In genomic region chr10:22625511-22626288, GRCh38 we compare ENCODE assay signal across 12 cellular contexts.
DNase-seq lines count a peak whose midpoint lies in the region; ATAC-seq and TF ChIP-seq lines count a peak whose summit lies in the region.
"Had no signal": no experiment of that assay in that cellular context is flagged by ENCODE, and none has a peak within 500 bp of the region (broad histone marks: within the 10 kb centered on the region; RNA-seq: fewer than 3 reads in every experiment).

No MANE protein-coding gene starts in this region.

- H3K27me3 Mint-ChIP-seq in CD4-positive, CD25-positive, alpha-beta regulatory T cell: no peaks in the 10 kb centered on the region
- H3K27me3 Mint-ChIP-seq in GM23338 (ENCODE audit: insufficient read depth, low read depth, poor library complexity) (no peaks in the 10 kb centered on the region), mesothelial cell of epicardium (ENCODE audit: low read depth) (no peaks in the 10 kb centered on the region)
- H3K27me3 Mint-ChIP-seq in activated naive CD8-positive, alpha-beta T cell treated with anti-CD3 and anti-CD28 coated beads, Interleukin-2, amount 10 ng/mL, durations not matched to agents 7 days and 5 days: no peaks in the 10 kb centered on the region

- no peaks in the 10 kb centered on the region for H4K20me1 ChIP-seq in GM23338 (replicated peaks; ENCODE audit: insufficient read depth)

- H3K9me2 ChIP-seq in GM23338 (ENCODE audit: insufficient read depth): no peaks in the 10 kb centered on the region

- no peak for ATAC-seq in CD4-positive, CD25-positive, alpha-beta regulatory T cell (ENCODE audit: low read depth in 2 of 2)
- ATAC-seq in GM23338 (peak; percentile 58), GM18498 (IDR thresholded peaks at IDR 0.05; ENCODE audit: unreplicated experiment) (no peak)
- no peak for ATAC-seq in activated naive CD8-positive, alpha-beta T cell treated with anti-CD3 and anti-CD28 coated beads, Interleukin-2, amount 10 ng/mL, durations not matched to agents 7 days and 5 days (ENCODE audit: low read depth)
- ATAC-seq: esophagus mucosa had no signal

- peak overlapping the region; percentile 88 to 98 (median 89) for H3K27ac Mint-ChIP-seq in CD4-positive, CD25-positive, alpha-beta regulatory T cell
- H3K27ac Mint-ChIP-seq in GM23338 (peak overlapping the region; percentile 85), mesothelial cell of epicardium (peak overlapping the region; percentile 94)
- peak overlapping the region; percentile 76 for H3K27ac Mint-ChIP-seq in activated naive CD8-positive, alpha-beta T cell treated with anti-CD3 and anti-CD28 coated beads, Interleukin-2, amount 10 ng/mL, durations not matched to agents 7 days and 5 days

- H3K9me3 Mint-ChIP-seq in CD4-positive, CD25-positive, alpha-beta regulatory T cell: no peaks in the 10 kb centered on the region
- H3K9me3 Mint-ChIP-seq in GM23338: no peaks in the 10 kb centered on the region
- H3K9me3 Mint-ChIP-seq in activated naive CD8-positive, alpha-beta T cell treated with anti-CD3 and anti-CD28 coated beads, Interleukin-2, amount 10 ng/mL, durations not matched to agents 7 days and 5 days: no peaks in the 10 kb centered on the region
- H3K9me3 Mint-ChIP-seq in mesothelial cell of epicardium: no peaks in the 10 kb centered on the region

- H3K27ac ChIP-seq in CD4-positive, CD25-positive, alpha-beta regulatory T cell (ENCODE audit: insufficient read depth, low read length, poor library complexity, severe bottlenecking): peak overlapping the region; percentile 94
- peak overlapping the region; percentile 46; the same call in 1 of the 2 replicates for H3K27ac ChIP-seq in GM23338 (ENCODE audit: low read depth)

- no peaks in the 10 kb centered on the region for H3K9me3 ChIP-seq in CD4-positive, CD25-positive, alpha-beta regulatory T cell (ENCODE audit: control insufficient read depth in 2 of 2, low read length in 2 of 2)
- H3K9me3 ChIP-seq: MG63 had no signal

- H3K4me1 Mint-ChIP-seq in CD4-positive, CD25-positive, alpha-beta regulatory T cell: peaks cover 60 to 96% (median 87%) of the 10 kb centered on the region in 4 donors
- peaks cover 78% of the 10 kb centered on the region for H3K4me1 Mint-ChIP-seq in GM23338
- H3K4me1 Mint-ChIP-seq in activated naive CD8-positive, alpha-beta T cell treated with anti-CD3 and anti-CD28 coated beads, Interleukin-2, amount 10 ng/mL, durations not matched to agents 7 days and 5 days: peaks cover 74% of the 10 kb centered on the region
- H3K4me1 Mint-ChIP-seq in mesothelial cell of epicardium: peaks cover 86% of the 10 kb centered on the region

- H3F3A ChIP-seq in GM23338 (replicated peaks; ENCODE audit: low read depth): no peaks in the 10 kb centered on the region

- H3K4me3 ChIP-seq in CD4-positive, CD25-positive, alpha-beta regulatory T cell (ENCODE audit: low read depth, low read length): peak overlapping the region; percentile 51
- H3K4me3 ChIP-seq in GM23338: no peak overlapping the region
- H3K4me3 ChIP-seq: MG63 had no signal

- no peak for TF ChIP-seq CTCF in GM23338 (conservative IDR thresholded peaks at IDR 0.05; ENCODE audit: low read depth in 2 of 2)
- no peak for TF ChIP-seq CTCF in mesothelial cell of epicardium (IDR thresholded peaks at IDR 0.05; ENCODE audit: unreplicated experiment)

- H3K27me3 ChIP-seq in CD4-positive, CD25-positive, alpha-beta regulatory T cell (ENCODE audit: control insufficient read depth, insufficient read depth, low read length): no peaks in the 10 kb centered on the region
- H3K27me3 ChIP-seq in GM23338 (ENCODE audit: insufficient read depth): no peaks in the 10 kb centered on the region
- H3K27me3 ChIP-seq: MG63 had no signal

- H3K4me3 Mint-ChIP-seq in CD4-positive, CD25-positive, alpha-beta regulatory T cell: peak overlapping the region; percentile 30 to 93 (median 60)
- no peak overlapping the region for H3K4me3 Mint-ChIP-seq in GM23338
- peak overlapping the region; percentile 14 for H3K4me3 Mint-ChIP-seq in activated naive CD8-positive, alpha-beta T cell treated with anti-CD3 and anti-CD28 coated beads, Interleukin-2, amount 10 ng/mL, durations not matched to agents 7 days and 5 days
- no peak overlapping the region for H3K4me3 Mint-ChIP-seq in mesothelial cell of epicardium

- H3K4me1 ChIP-seq in CD4-positive, CD25-positive, alpha-beta regulatory T cell (ENCODE audit: control insufficient read depth, insufficient read depth, low read length, poor library complexity, severe bottlenecking): peaks cover 98% of the 10 kb centered on the region
- peaks cover 63% of the 10 kb centered on the region for H3K4me1 ChIP-seq in GM23338 (ENCODE audit: insufficient read depth)

- no peak for DNase-seq in CD4-positive, CD25-positive, alpha-beta regulatory T cell
- DNase-seq in GM23338 (ENCODE audit: low spot score) (peak; percentile 33), mesothelial cell of epicardium (ENCODE audit: low spot score in 2 of 2, unreplicated experiment in 2 of 2) (no peak), DMS53 treated with DMSO at 0.1 percent for 48 hours (lab: John Stamatoyannopoulos, UW; ENCODE audit: unreplicated experiment) (no peak), SKM-1 treated with dmso at 0.1 percent for 144 hours (lab: John Stamatoyannopoulos, UW; ENCODE audit: unreplicated experiment) (no peak), mucosa of gallbladder (ENCODE audit: low spot score) (no peak)
- DNase-seq in activated naive CD8-positive, alpha-beta T cell treated with anti-CD3 and anti-CD28 coated beads, Interleukin-2, amount 10 ng/mL, durations not matched to agents 7 days and 5 days: no peak
- DNase-seq: activated naive CD4-positive, alpha-beta T cell treated with Interleukin-2 at 50 U/mL for 16 hours; MG63; retina had no signal

- POLR2A ChIA-PET in activated naive CD8-positive, alpha-beta T cell treated with anti-CD3 and anti-CD28 coated beads, Interleukin-2, amount 10 ng/mL, durations not matched to agents 7 days and 5 days (lab: Charles Lee): interaction anchor here (2.8 kb wide), 1 partner anchor 29 kb away, joined by 8 read pairs; no protein-coding TSS in a partner anchor

- H3K36me3 Mint-ChIP-seq in CD4-positive, CD25-positive, alpha-beta regulatory T cell: peaks cover 12% of the 10 kb centered on the region
- peaks cover 3% of the 10 kb centered on the region; the same call in 2 of the 3 replicates for H3K36me3 Mint-ChIP-seq in GM23338 (ENCODE audit: low read depth)
- H3K36me3 Mint-ChIP-seq in activated naive CD8-positive, alpha-beta T cell treated with anti-CD3 and anti-CD28 coated beads, Interleukin-2, amount 10 ng/mL, durations not matched to agents 7 days and 5 days: peaks cover 8% of the 10 kb centered on the region
- H3K36me3 Mint-ChIP-seq in mesothelial cell of epicardium: peaks cover 1% of the 10 kb centered on the region

- H2AFZ ChIP-seq in GM23338: no peak overlapping the region

- peak overlapping the region; percentile 20; the same call in 1 of the 2 replicates for H3K4me2 ChIP-seq in GM23338

- peaks cover 97% of the 10 kb centered on the region for H3K79me2 ChIP-seq in GM23338 (replicated peaks; ENCODE audit: insufficient read depth)

- H3K36me3 ChIP-seq in CD4-positive, CD25-positive, alpha-beta regulatory T cell (ENCODE audit: control insufficient read depth, insufficient read depth, low read length): no peaks in the 10 kb centered on the region
- H3K36me3 ChIP-seq in GM23338 (ENCODE audit: insufficient read depth): no peaks in the 10 kb centered on the region
- H3K36me3 ChIP-seq: MG63 had no signal

TF ChIP-seq in GM23338, 12 proteins besides CTCF, POLR2A, EP300 and RAD21:
- TF ChIP-seq STAT1 (IDR thresholded peaks at IDR 0.05; ENCODE audit: unreplicated experiment) (no peak), NANOG (IDR thresholded peaks at IDR 0.05; ENCODE audit: borderline replicate concordance) (no peak), ZNF114 (CRISPR knock-in tag; IDR thresholded peaks at IDR 0.05) (no peak)

Comparison
In these comparisons a context has a peak if more than half of its experiments do, and no peak if none do; other contexts are left out.
1. H3K4me3 Mint-ChIP-seq: peak in CD4-positive, CD25-positive, alpha-beta regulatory T cell (4 of 4) and activated naive CD8-positive, alpha-beta T cell treated with anti-CD3 and anti-CD28 coated beads, Interleukin-2, amount 10 ng/mL, durations not matched to agents 7 days and 5 days (single experiment); none in GM23338 (single experiment) and mesothelial cell of epicardium (single experiment).
2. Peak in every context shown above with its lines, with median percentiles within 50 percentile points of each other: H3K27ac Mint-ChIP-seq.